28 cellular contexts compared by ENCODE assay signal in the genomic region with DNA sequence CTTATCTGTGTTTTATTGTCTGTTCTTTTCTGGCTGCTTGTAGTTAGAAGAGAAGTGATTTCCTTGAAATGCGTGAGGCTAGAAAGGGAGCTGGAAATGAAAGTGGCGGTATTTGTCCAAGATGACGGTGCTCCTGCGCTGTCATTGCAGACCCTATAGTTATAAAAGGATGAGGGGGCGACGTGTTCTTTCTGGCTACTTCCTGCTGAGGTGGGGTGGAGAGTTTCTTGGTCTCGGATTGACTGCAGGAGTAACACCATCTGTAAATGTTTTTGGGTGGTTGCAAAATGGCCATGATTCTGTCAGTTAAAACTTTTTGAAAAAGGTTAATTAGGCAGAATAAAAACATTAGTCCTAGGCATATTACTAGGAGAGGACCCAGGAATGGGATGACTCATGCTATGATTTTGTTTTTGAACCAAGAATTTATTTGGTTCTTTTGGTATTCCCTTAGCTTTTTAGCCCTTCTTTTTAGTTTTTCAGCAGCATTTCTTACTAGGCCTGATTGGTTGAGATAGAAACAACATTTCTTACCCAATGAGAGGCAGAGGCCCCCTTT. TPM values are rescaled to one million over a fixed set of nuclear protein-coding genes. Genes with fewer than 3 reads are reported as not detected.
DNase-seq lines count a peak whose midpoint lies in the region; ATAC-seq and TF ChIP-seq lines count a peak whose summit lies in the region.
"Had no signal": no experiment of that assay in that cellular context is flagged by ENCODE, and none has a peak within 500 bp of the region (broad histone marks: within the 10 kb centered on the region; RNA-seq: fewer than 3 reads in every experiment).

No MANE protein-coding gene starts in this region.

- no peak overlapping the region for H2BK5ac ChIP-seq in neuronal stem cell (ENCODE audit: low read length)

- H3K9me3 ChIP-seq in neuronal stem cell (replicated peaks in 1 of 2; ENCODE audit: control insufficient read depth in 2 of 2, insufficient read depth in 1 of 2, low read depth in 1 of 2, low read length in 2 of 2): peaks cover 0 to 18% of the 10 kb centered on the region in 2 donors
- H3K9me3 ChIP-seq: breast epithelium, esophagus muscularis mucosa, heart left ventricle, pancreas, right lobe of liver, SK-N-SH, vagina had no signal

- no peak overlapping the region for H4K8ac ChIP-seq in neuronal stem cell (ENCODE audit: low read depth, low read length)

- no peaks in the 10 kb centered on the region for H3K36me3 Mint-ChIP-seq in brain
- H3K36me3 Mint-ChIP-seq: memory B cell had no signal

- H2AFZ ChIP-seq in neuronal stem cell (ENCODE audit: low read length): peak overlapping the region; percentile 53

- no peak overlapping the region for H3K27ac ChIP-seq in neuronal stem cell (replicated peaks; ENCODE audit: low read length)
- H3K27ac ChIP-seq: coronary artery, esophagus muscularis mucosa, heart left ventricle, pancreas, right lobe of liver, vagina, WERI-Rb-1 had no signal

- H2BK15ac ChIP-seq in neuronal stem cell (ENCODE audit: low read length): no peak overlapping the region

- H3K79me1 ChIP-seq in neuronal stem cell (ENCODE audit: low read depth, low read length): no peaks in the 10 kb centered on the region

- no peak for TF ChIP-seq CTCF in brain (conservative IDR thresholded peaks at IDR 0.05)

- no peaks in the 10 kb centered on the region for H3K9me3 Mint-ChIP-seq in brain
- H3K9me3 Mint-ChIP-seq: activated T-cell treated with anti-CD3 and anti-CD28 coated beads, Interleukin-2, amount 50 U/mL, for 24 hours; memory B cell had no signal

- no CpG with 5 or more reads among the region's 7 CpGs for WGBS in neuronal stem cell (ENCODE audit: extremely low coverage in 2 of 2, insufficient read length in 2 of 2, insufficient replicate concordance in 1 of 2), 2 donors

- no peak overlapping the region for H2BK12ac ChIP-seq in neuronal stem cell (ENCODE audit: low read length)

- H3K36me3 ChIP-seq in neuronal stem cell (replicated peaks in 1 of 2; ENCODE audit: control insufficient read depth in 2 of 2, insufficient read depth in 2 of 2, low read length in 2 of 2): no peaks in the 10 kb centered on the region
- H3K36me3 ChIP-seq: breast epithelium, esophagus muscularis mucosa, heart left ventricle, pancreas, right lobe of liver, vagina, WERI-Rb-1 had no signal

- no peak overlapping the region for H3K14ac ChIP-seq in neuronal stem cell (ENCODE audit: low read length)

- H3K4me2 ChIP-seq in neuronal stem cell (ENCODE audit: insufficient read depth, low read length, poor library complexity, severe bottlenecking): no peak overlapping the region
- H3K4me2 ChIP-seq: SK-N-SH had no signal

- ATAC-seq in HG02759 (IDR thresholded peaks at IDR 0.05; ENCODE audit: unreplicated experiment): no peak
- ATAC-seq: heart left ventricle, left colon, pancreas, right lobe of liver had no signal

- H3K4me3 Mint-ChIP-seq in brain: peak overlapping the region in 1 of 5 experiments; percentile 11
- H3K4me3 Mint-ChIP-seq: activated T-cell treated with anti-CD3 and anti-CD28 coated beads, Interleukin-2, amount 50 U/mL, for 24 hours; memory B cell had no signal

- H3K4me1 Mint-ChIP-seq in brain: peaks cover 36% of the 10 kb centered on the region
- H3K4me1 Mint-ChIP-seq: memory B cell had no signal

- peak overlapping the region in 4 of 5 experiments; percentile 65 to 81 (median 76) for H3K27ac Mint-ChIP-seq in brain
- H3K27ac Mint-ChIP-seq: activated T-cell treated with anti-CD3 and anti-CD28 coated beads, Interleukin-2, amount 50 U/mL, for 24 hours; memory B cell had no signal

- H3K4ac ChIP-seq in neuronal stem cell (ENCODE audit: low read length): no peak overlapping the region

- no peak overlapping the region for H4K91ac ChIP-seq in neuronal stem cell (ENCODE audit: low read depth, low read length, poor library complexity)

- peaks cover 0 to 44% (median 0%) of the 10 kb centered on the region in 3 experiments for H3K27me3 ChIP-seq in neuronal stem cell (ENCODE audit: control insufficient read depth in 3 of 3, insufficient read depth in 3 of 3, low read depth in 1 of 3, low read length in 3 of 3)
- H3K27me3 ChIP-seq: right lobe of liver, vagina had no signal

- DNase-seq in AG20443 (ENCODE audit: low spot score) (peak; percentile 9), GM04503 (ENCODE audit: low read depth) (peak; percentile 23), neuronal stem cell (ENCODE audit: low spot score) (no peak), UCSD-AML1 (lab: John Stamatoyannopoulos, UW; ENCODE audit: unreplicated experiment) (no peak), NK-92 (lab: John Stamatoyannopoulos, UW; ENCODE audit: unreplicated experiment) (no peak)
- DNase-seq: activated CD4-positive, alpha-beta T cell treated with anti-CD3 and anti-CD28 coated beads, Interleukin-2, amount 50 U/mL, for 48 hours; activated naive CD4-positive, alpha-beta T cell treated with anti-CD3 and anti-CD28 coated beads, Interleukin-2, amount 50 U/mL, for 16 hours; activated T-cell treated with anti-CD3 and anti-CD28 coated beads, Interleukin-2, amount 50 U/mL, for 24 hours; DMS79 treated with DMSO at 0.1 percent for 48 hours; heart left ventricle; Karpas-422; left colon; NCI-H187; NCI-H2227 treated with DMSO at 0.1 percent for 48 hours; pancreas; right lobe of liver; SK-N-SH; stimulated activated CD8-positive, alpha-beta memory T cell treated with anti-CD3 and anti-CD28 coated beads, Interleukin-4, amount 100 ng/mL, for 48 hours; substantia nigra; T-helper 2 cell; WERI-Rb-1 had no signal

- H2AK5ac ChIP-seq in neuronal stem cell (ENCODE audit: low read depth, low read length): no peak overlapping the region

- H3K18ac ChIP-seq in neuronal stem cell (ENCODE audit: low read length): no peak overlapping the region

- H3K4me1 ChIP-seq in neuronal stem cell (ENCODE audit: control insufficient read depth in 2 of 2, insufficient read depth in 1 of 2, low read depth in 1 of 2, low read length in 2 of 2): peaks cover 0 to 9% of the 10 kb centered on the region in 2 donors
- H3K4me1 ChIP-seq: breast epithelium, esophagus muscularis mucosa, heart left ventricle, pancreas, right lobe of liver, vagina had no signal

- H3K23ac ChIP-seq in neuronal stem cell (ENCODE audit: low read depth, low read length, poor library complexity): no peak overlapping the region

- H3K9ac ChIP-seq in neuronal stem cell (ENCODE audit: low read depth, low read length, poor library complexity): no peak overlapping the region
- H3K9ac ChIP-seq: SK-N-SH had no signal

- H3K4me3 ChIP-seq in neuronal stem cell (ENCODE audit: low read length in 2 of 2): no peak overlapping the region
- H3K4me3 ChIP-seq: breast epithelium, coronary artery, esophagus muscularis mucosa, heart left ventricle, pancreas, right lobe of liver, vagina had no signal

- H2BK120ac ChIP-seq in neuronal stem cell (ENCODE audit: low read depth, low read length): no peak overlapping the region

- H3K27me3 Mint-ChIP-seq in brain: peaks cover 4% of the 10 kb centered on the region
- H3K27me3 Mint-ChIP-seq: memory B cell had no signal

RNA-seq across cellular contexts. Expression of a gene that starts 53.0 kb away (rescaled TPM):
- polyA plus RNA-seq in brain (ENCODE audit: insufficient read depth, low read depth, low replicate concordance): 390 TPM
- 78.8 TPM for polyA plus RNA-seq in neuronal stem cell (2013, experiment 1 of 2)
- 73.4 TPM for polyA plus RNA-seq in neuronal stem cell (2013, experiment 2 of 2)

Comparison
In these comparisons a context has a peak if more than half of its experiments do, and no peak if none do; other contexts are left out.
1. DNase-seq: peak in AG20443 (single experiment) and GM04503 (single experiment); none in neuronal stem cell (single experiment), UCSD-AML1 (single experiment) and NK-92 (single experiment).